Comparison of ENCODE assay signal across 26 cellular contexts in the genomic region with DNA sequence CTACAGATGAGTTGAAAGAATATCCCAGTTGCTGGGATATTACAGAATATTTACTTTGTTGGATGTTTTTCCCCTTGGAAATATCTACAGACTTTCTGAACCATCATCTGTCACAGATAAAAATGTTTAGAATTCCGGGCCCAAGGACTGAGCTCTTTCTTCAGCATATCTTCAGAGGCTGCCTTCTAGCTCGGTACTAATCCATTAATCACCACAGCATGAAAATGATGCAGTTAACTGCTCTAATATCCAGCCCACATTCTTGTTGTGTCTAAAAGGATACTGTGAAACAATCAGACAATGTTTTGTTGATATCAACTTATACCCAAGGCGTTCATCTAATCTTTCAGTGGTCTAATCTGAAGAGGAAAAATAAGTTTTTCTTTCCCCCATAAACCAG.
"Had no signal": no experiment of that assay in that cellular context is flagged by ENCODE, and none has a peak within 500 bp of the region (broad histone marks: within the 10 kb centered on the region; RNA-seq: fewer than 3 reads in every experiment).

No MANE protein-coding gene starts in this region.

- H3K27me3 ChIP-seq: adrenal gland, ascending aorta, brain microvascular endothelial cell, dorsolateral prefrontal cortex, foreskin keratinocyte, gastrocnemius medialis, heart left ventricle had no signal

- DNase-seq: activated CD4-positive, alpha-beta memory T cell treated with anti-CD3 and anti-CD28 coated beads for 36 hours; activated CD4-positive, alpha-beta T cell treated with anti-CD3 and anti-CD28 coated beads for 36 hours; activated CD4-positive, alpha-beta T cell treated with anti-CD3 and anti-CD28 coated beads, Interleukin-2, amount 10 ng/mL, durations not matched to agents 24 days and 14 days; activated CD4-positive, CD25-positive, alpha-beta regulatory T cell; activated CD4-positive, CD25-positive, alpha-beta regulatory T cell treated with anti-CD3 and anti-CD28 coated beads, Interleukin-2, amount 50 U/mL, for 72 hours; activated CD8-positive, alpha-beta memory T cell treated with anti-CD3 and anti-CD28 coated beads, Interleukin-2, amount 10 ng/mL, durations not matched to agents 7 days and 5 days; activated CD8-positive, alpha-beta memory T cell treated with anti-CD3 and anti-CD28 coated beads, Interleukin-2, amount 50 U/mL, for 4 hours; activated CD8-positive, alpha-beta T cell treated with anti-CD3 and anti-CD28 coated beads, Interleukin-2, amount 10 ng/mL, durations not matched to agents 7 days and 5 days; activated effector memory CD4-positive, alpha-beta T cell treated with anti-CD3 and anti-CD28 coated beads, Interleukin-2, amount 50 U/mL, for 16 hours; activated naive CD4-positive, alpha-beta T cell treated with anti-CD3 and anti-CD28 coated beads for 36 hours; activated naive CD8-positive, alpha-beta T cell treated with anti-CD3 and anti-CD28 coated beads for 36 hours; activated naive CD8-positive, alpha-beta T cell treated with anti-CD3 and anti-CD28 coated beads, Interleukin-2, amount 50 U/mL, for 24 hours; activated T-cell treated with anti-CD3 and anti-CD28 coated beads, Interleukin-2, amount 50 U/mL, for 1 hour; activated T-cell treated with anti-CD3 and anti-CD28 coated beads, Interleukin-2, amount 50 U/mL, for 48 hours; adrenal gland; brain microvascular endothelial cell; dorsolateral prefrontal cortex; effector memory CD4-positive, alpha-beta T cell; endodermal cell; foreskin keratinocyte; gastrocnemius medialis; glutamatergic neuron; heart left ventricle; T-helper 2 cell had no signal

- H3K4me1 ChIP-seq: adrenal gland, ascending aorta, foreskin keratinocyte, gastrocnemius medialis, heart left ventricle had no signal

- H3K27ac ChIP-seq: adrenal gland, ascending aorta, brain microvascular endothelial cell, coronary artery, dorsolateral prefrontal cortex, foreskin keratinocyte, gastrocnemius medialis, heart left ventricle had no signal

- H3K36me3 ChIP-seq: adrenal gland, ascending aorta, brain microvascular endothelial cell, gastrocnemius medialis, heart left ventricle had no signal

- H3K4me3 ChIP-seq: adrenal gland, ascending aorta, coronary artery, dorsolateral prefrontal cortex, gastrocnemius medialis, heart left ventricle had no signal

- H3K9me3 ChIP-seq: adrenal gland, ascending aorta, gastrocnemius medialis, heart left ventricle had no signal
